8 cellular contexts compared by ENCODE assay signal in genomic region chr18:58493516-58494253, GRCh38.
DNase-seq lines count a peak whose midpoint lies in the region; ATAC-seq, FAIRE-seq and TF ChIP-seq lines count a peak whose summit lies in the region.

No MANE protein-coding gene starts in this region.

- peaks cover 21% of the 10 kb centered on the region for H3K27me3 ChIP-seq in CD4-positive, CD25-positive, alpha-beta regulatory T cell (ENCODE audit: control insufficient read depth, insufficient read depth, low read length)
- H3K27me3 ChIP-seq in Karpas-422 (ENCODE audit: low read length): no peaks in the 10 kb centered on the region
- H3K27me3 ChIP-seq in neuronal stem cell (ENCODE audit: control insufficient read depth in 3 of 3, insufficient read depth in 3 of 3, low read depth in 1 of 3, low read length in 3 of 3): no peaks in the 10 kb centered on the region
- H3K27me3 ChIP-seq in stomach: peaks cover 0 to 7% (median 0%) of the 10 kb centered on the region in 3 donors

- peaks cover 45% of the 10 kb centered on the region for H3K27me3 Mint-ChIP-seq in CD4-positive, CD25-positive, alpha-beta regulatory T cell

- intact Hi-C loops in stomach (cut with DNase I; ENCODE audit: low total_unique reads): loop anchor here (10.0 kb wide), 1 partner anchor 89 kb away; no protein-coding TSS in a partner anchor

- no CpG with 5 or more reads among the region's 18 CpGs for WGBS in neuronal stem cell (ENCODE audit: extremely low coverage in 2 of 2, insufficient read length in 2 of 2, insufficient replicate concordance in 1 of 2), 2 donors
- WGBS in stomach, 5 donors: 19 to 31% (median 28%) methylated on average over 18 of the region's 18 CpGs

- no peak overlapping the region for H2BK12ac ChIP-seq in neuronal stem cell (ENCODE audit: low read length)

- H3K4me1 ChIP-seq in CD4-positive, CD25-positive, alpha-beta regulatory T cell (ENCODE audit: control insufficient read depth, insufficient read depth, low read length, poor library complexity, severe bottlenecking): no peaks in the 10 kb centered on the region
- H3K4me1 ChIP-seq in Karpas-422 (ENCODE audit: low read length) (peaks cover 4% of the 10 kb centered on the region; the same call in 1 of the 2 replicates), neuronal stem cell (ENCODE audit: control insufficient read depth in 2 of 2, insufficient read depth in 1 of 2, low read depth in 1 of 2, low read length in 2 of 2) (peaks cover 2 to 5% of the 10 kb centered on the region in 2 donors), stomach (peaks cover 0 to 19% (median 9%) of the 10 kb centered on the region in 4 donors)

- H2BK120ac ChIP-seq in neuronal stem cell (ENCODE audit: low read depth, low read length): no peak overlapping the region

- H3K36me3 Mint-ChIP-seq in CD4-positive, CD25-positive, alpha-beta regulatory T cell: no peaks in the 10 kb centered on the region

- H3K4me2 ChIP-seq in Karpas-422 (ENCODE audit: low read depth, low read length, poor library complexity, severe bottlenecking) (no peak overlapping the region), neuronal stem cell (ENCODE audit: insufficient read depth, low read length, poor library complexity, severe bottlenecking) (no peak overlapping the region)

- no peaks in the 10 kb centered on the region for H3K9me3 Mint-ChIP-seq in CD4-positive, CD25-positive, alpha-beta regulatory T cell

- no peak overlapping the region for H3K9ac ChIP-seq in Karpas-422 (ENCODE audit: low read length)
- no peak overlapping the region for H3K9ac ChIP-seq in neuronal stem cell (ENCODE audit: low read depth, low read length, poor library complexity)

- H3K79me1 ChIP-seq in neuronal stem cell (ENCODE audit: low read depth, low read length): no peaks in the 10 kb centered on the region

- no peak for TF ChIP-seq POLR2A in stomach (IDR thresholded peaks at IDR 0.05)

- peak; percentile 39 to 83 (median 65) for DNase-seq in CD4-positive, CD25-positive, alpha-beta regulatory T cell
- DNase-seq in Karpas-422 (peak; percentile 87), RCC 7860 (ENCODE audit: low spot score) (peak; percentile 48), activated T-helper 1 cell treated with Interleukin-2 at 50 U/mL for 16 hours (ENCODE audit: low read depth) (peak; percentile 38), fibroblast of peridontal ligament (ENCODE audit: extremely low read depth) (peak; percentile 95), neuronal stem cell (ENCODE audit: low spot score) (peak; percentile 74), stomach (peak; percentile 80)

- peak overlapping the region in 2 of 3 donors; percentile 21 to 74 for H3K27ac Mint-ChIP-seq in CD4-positive, CD25-positive, alpha-beta regulatory T cell

- H2BK15ac ChIP-seq in neuronal stem cell (ENCODE audit: low read length): no peak overlapping the region

- ATAC-seq in CD4-positive, CD25-positive, alpha-beta regulatory T cell (ENCODE audit: low read depth in 2 of 2): peak; percentile 85 to 86
- ATAC-seq in GM21381 (IDR thresholded peaks at IDR 0.05; ENCODE audit: unreplicated experiment): peak; percentile 37

- no peak overlapping the region for H3K4me3 ChIP-seq in CD4-positive, CD25-positive, alpha-beta regulatory T cell (ENCODE audit: low read depth, low read length)
- H3K4me3 ChIP-seq in Karpas-422 (ENCODE audit: low read length) (no peak overlapping the region), neuronal stem cell (ENCODE audit: low read length in 2 of 2) (no peak overlapping the region), stomach (no peak overlapping the region)

- FAIRE-seq in RCC 7860 (lab: Jason Lieb, UNC): peak; percentile 76

- H3K23ac ChIP-seq in neuronal stem cell (ENCODE audit: low read depth, low read length, poor library complexity): no peak overlapping the region

- H3K36me3 ChIP-seq in CD4-positive, CD25-positive, alpha-beta regulatory T cell (ENCODE audit: control insufficient read depth, insufficient read depth, low read length): no peaks in the 10 kb centered on the region
- H3K36me3 ChIP-seq in Karpas-422 (ENCODE audit: insufficient read depth, low read length) (no peaks in the 10 kb centered on the region), neuronal stem cell (replicated peaks in 1 of 2; ENCODE audit: control insufficient read depth in 2 of 2, insufficient read depth in 2 of 2, low read length in 2 of 2) (no peaks in the 10 kb centered on the region), stomach (no peaks in the 10 kb centered on the region)

- H3K9me3 ChIP-seq in CD4-positive, CD25-positive, alpha-beta regulatory T cell (ENCODE audit: control insufficient read depth in 2 of 2, low read length in 2 of 2): no peaks in the 10 kb centered on the region
- no peaks in the 10 kb centered on the region for H3K9me3 ChIP-seq in Karpas-422 (ENCODE audit: low read length)
- H3K9me3 ChIP-seq in neuronal stem cell (replicated peaks in 1 of 2; ENCODE audit: control insufficient read depth in 2 of 2, insufficient read depth in 1 of 2, low read depth in 1 of 2, low read length in 2 of 2): no peaks in the 10 kb centered on the region
- H3K9me3 ChIP-seq in stomach: no peaks in the 10 kb centered on the region

- H3K4ac ChIP-seq in neuronal stem cell (ENCODE audit: low read length): no peak overlapping the region

- no peak overlapping the region for H3K27ac ChIP-seq in CD4-positive, CD25-positive, alpha-beta regulatory T cell (ENCODE audit: insufficient read depth, low read length, poor library complexity, severe bottlenecking)
- H3K27ac ChIP-seq in Karpas-422 (ENCODE audit: low read length): no peak overlapping the region
- H3K27ac ChIP-seq in neuronal stem cell (replicated peaks; ENCODE audit: low read length): no peak overlapping the region
- H3K27ac ChIP-seq in stomach: peak overlapping the region in 1 of 5 donors; percentile 50

- peak overlapping the region in 2 of 4 donors; percentile 2 to 15 for H3K4me3 Mint-ChIP-seq in CD4-positive, CD25-positive, alpha-beta regulatory T cell

- no peak for TF ChIP-seq EP300 in stomach (IDR thresholded peaks at IDR 0.05)

- H3K18ac ChIP-seq in neuronal stem cell (ENCODE audit: low read length): no peak overlapping the region

- no peaks in the 10 kb centered on the region for H3K79me2 ChIP-seq in Karpas-422 (ENCODE audit: low read length)

- peaks cover 3% of the 10 kb centered on the region; the same call in 1 of the 2 replicates for H4K20me1 ChIP-seq in Karpas-422 (ENCODE audit: insufficient read depth, low read depth, low read length)

- no peak overlapping the region for H2AK5ac ChIP-seq in neuronal stem cell (ENCODE audit: low read depth, low read length)

- no peak overlapping the region for H3K14ac ChIP-seq in neuronal stem cell (ENCODE audit: low read length)

- H4K91ac ChIP-seq in neuronal stem cell (ENCODE audit: low read depth, low read length, poor library complexity): no peak overlapping the region

- no peak overlapping the region for H4K8ac ChIP-seq in neuronal stem cell (ENCODE audit: low read depth, low read length)

- peaks cover 0 to 15% (median 3%) of the 10 kb centered on the region in 4 donors for H3K4me1 Mint-ChIP-seq in CD4-positive, CD25-positive, alpha-beta regulatory T cell

- peak in 5 of 7 experiments; percentile 59 to 85 (median 78) for TF ChIP-seq CTCF in stomach (IDR thresholded peaks at IDR 0.05)

- H2BK5ac ChIP-seq in neuronal stem cell (ENCODE audit: low read length): no peak overlapping the region

- H2AFZ ChIP-seq in Karpas-422 (ENCODE audit: low read length): no peak overlapping the region
- H2AFZ ChIP-seq in neuronal stem cell (ENCODE audit: low read length): peak overlapping the region; percentile 70

- no peaks in the 10 kb centered on the region for H3K9me2 ChIP-seq in Karpas-422 (replicated peaks; ENCODE audit: insufficient read depth, low read length)

Comparison
In these comparisons a context has a peak if more than half of its experiments do, and no peak if none do; other contexts are left out.
1. DNase-seq: peak in every context shown above with its lines; median percentile 95 in fibroblast of peridontal ligament; 87 in Karpas-422; 80 in stomach; 74 in neuronal stem cell; 65 in CD4-positive, CD25-positive, alpha-beta regulatory T cell; 48 in RCC 7860; 38 in activated T-helper 1 cell treated with Interleukin-2 at 50 U/mL for 16 hours.